15 cellular contexts compared by ENCODE assay signal in the genomic region with DNA sequence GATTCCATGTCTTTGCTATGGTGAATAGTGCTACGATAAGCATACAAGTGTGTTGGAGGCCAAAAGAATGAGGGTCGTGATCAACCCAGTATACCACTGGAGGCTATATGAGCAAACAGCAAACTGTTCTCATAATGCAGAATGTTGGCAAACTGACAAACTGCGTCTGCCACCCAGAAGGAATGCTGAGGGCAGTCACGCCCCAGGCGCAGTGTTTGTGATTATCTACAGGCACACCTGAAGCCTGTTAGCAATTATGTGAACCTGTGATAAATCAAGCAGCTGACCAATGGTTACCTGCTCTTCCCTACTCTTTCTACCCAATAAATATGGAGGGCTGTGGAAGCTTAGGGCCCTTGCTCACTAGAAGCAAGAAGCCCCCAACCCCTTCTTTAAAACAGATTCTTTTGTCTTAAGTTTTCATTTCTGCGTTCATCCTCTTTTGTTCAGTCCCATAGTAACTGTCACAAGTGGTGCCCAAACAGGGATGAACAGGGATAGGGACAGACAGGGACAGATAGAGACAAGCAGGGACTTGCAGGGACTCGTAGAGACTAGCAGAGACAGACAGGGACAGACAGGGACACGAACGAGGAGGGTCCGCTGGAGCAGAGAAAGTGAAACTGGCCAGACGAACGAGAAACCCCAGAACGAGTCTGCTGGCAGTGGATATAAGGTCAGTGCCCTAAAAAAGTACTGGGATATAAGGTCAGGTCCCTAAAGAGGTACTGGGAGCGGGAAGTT. TPM values are rescaled to one million over a fixed set of nuclear protein-coding genes. Genes with fewer than 3 reads are reported as not detected.
A peak's percentile ranks its signal among the peaks of the same experiment; 100 is the strongest.
DNase-seq lines count a peak whose midpoint lies in the region; ATAC-seq, FAIRE-seq and TF ChIP-seq lines count a peak whose summit lies in the region.
"Had no signal": no experiment of that assay in that cellular context is flagged by ENCODE, and none has a peak within 500 bp of the region (broad histone marks: within the 10 kb centered on the region; RNA-seq: fewer than 3 reads in every experiment).

No MANE protein-coding gene starts in this region.

- H3K9me3 ChIP-seq in right cardiac atrium (ENCODE audit: control insufficient read depth, low read length) (no peaks in the 10 kb centered on the region), small intestine (ENCODE audit: control insufficient read depth, low read depth) (no peaks in the 10 kb centered on the region), ovary (no peaks in the 10 kb centered on the region)
- no peaks in the 10 kb centered on the region for H3K9me3 ChIP-seq in effector memory CD4-positive, alpha-beta T cell (ENCODE audit: control insufficient read depth, low read length)
- H3K9me3 ChIP-seq: adrenal gland, SJCRH30 had no signal

- H3K4me3 ChIP-seq in right cardiac atrium (ENCODE audit: low read length) (no peak overlapping the region), small intestine (ENCODE audit: low read depth in 1 of 2, low read length in 2 of 2) (peak overlapping the region in 1 of 2 donors; percentile 5), ovary (no peak overlapping the region), foreskin fibroblast (ENCODE audit: low read depth in 1 of 2, low read length in 2 of 2) (no peak overlapping the region)
- no peak overlapping the region for H3K4me3 ChIP-seq in effector memory CD4-positive, alpha-beta T cell (ENCODE audit: insufficient read depth, low read depth, low read length, poor library complexity, severe bottlenecking)
- H3K4me3 ChIP-seq: adrenal gland, SJCRH30 had no signal

- TF ChIP-seq EP300 in ovary (IDR thresholded peaks at IDR 0.05) = no peak

- no peak for TF ChIP-seq CTCF in ovary (IDR thresholded peaks at IDR 0.05)
- TF ChIP-seq CTCF in foreskin fibroblast (IDR thresholded peaks at IDR 0.05; ENCODE audit: low read depth, low read length) = no peak

- H3K27me3 ChIP-seq in right cardiac atrium (ENCODE audit: control insufficient read depth, insufficient read depth) (no peaks in the 10 kb centered on the region), small intestine (ENCODE audit: control insufficient read depth in 2 of 2, insufficient read depth in 2 of 2, low read length in 2 of 2) (no peaks in the 10 kb centered on the region), ovary (no peaks in the 10 kb centered on the region)
- H3K27me3 ChIP-seq in effector memory CD4-positive, alpha-beta T cell (replicated peaks; ENCODE audit: control insufficient read depth, insufficient read depth, low read length, poor library complexity, severe bottlenecking) = no peaks in the 10 kb centered on the region
- H3K27me3 ChIP-seq: adrenal gland, SJCRH30 had no signal

- no peaks in the 10 kb centered on the region for H3K4me1 ChIP-seq in right cardiac atrium (ENCODE audit: control insufficient read depth, insufficient read depth, low read length)
- peaks cover 0 to 8% of the 10 kb centered on the region in 2 donors for H3K4me1 ChIP-seq in small intestine (ENCODE audit: control insufficient read depth in 2 of 2, insufficient read depth in 1 of 2, low read depth in 1 of 2, low read length in 1 of 2)
- no peaks in the 10 kb centered on the region for H3K4me1 ChIP-seq in effector memory CD4-positive, alpha-beta T cell (ENCODE audit: control insufficient read depth, insufficient read depth, low read length, poor library complexity, severe bottlenecking)
- H3K4me1 ChIP-seq in ovary (ENCODE audit: insufficient read depth) = no peaks in the 10 kb centered on the region
- H3K4me1 ChIP-seq: adrenal gland, SJCRH30 had no signal

- no peak for FAIRE-seq in small intestine (lab: Jason Lieb, UNC)

- peak in 1 of 2 donors; percentile 9 for ATAC-seq in right cardiac atrium
- ATAC-seq: naive thymus-derived CD8-positive, alpha-beta T cell had no signal

- DNase-seq in M059J (ENCODE audit: low read depth) (peak; percentile 20), SW480 (ENCODE audit: low spot score) (peak; percentile 25), right cardiac atrium (no peak), small intestine (peak; percentile 91), ovary (no peak), foreskin fibroblast (no peak)
- no peak for DNase-seq in effector memory CD4-positive, alpha-beta T cell
- DNase-seq: adrenal gland; immature natural killer cell; naive thymus-derived CD8-positive, alpha-beta T cell; NCI-H1048; NCI-H524; SJCRH30; substantia nigra had no signal

- intact Hi-C loops in right cardiac atrium (cut with DNase I) (no loop called here), ovary (cut with DNase I) (no loop called here)

- WGBS in right cardiac atrium = 53% methylated on average over 14 of the region's 14 CpGs
- WGBS in small intestine, 3 donors = 14 to 49% (median 31%) methylated on average over 14 of the region's 14 CpGs
- WGBS in ovary, 3 donors = 57 to 69% (median 61%) methylated on average over 14 of the region's 14 CpGs

- H3K27ac ChIP-seq in right cardiac atrium (ENCODE audit: low read length) (peak overlapping the region; percentile 73), small intestine (ENCODE audit: low read depth in 1 of 2, low read length in 1 of 2) (peak overlapping the region; percentile 71 to 75), ovary (no peak overlapping the region)
- no peak overlapping the region for H3K27ac ChIP-seq in effector memory CD4-positive, alpha-beta T cell (ENCODE audit: insufficient read depth, low read length, poor library complexity, severe bottlenecking)
- H3K27ac ChIP-seq: adrenal gland, SJCRH30, VCaP had no signal

- H3K36me3 ChIP-seq in small intestine (ENCODE audit: control insufficient read depth in 2 of 2, insufficient read depth in 2 of 2, low read length in 2 of 2) = no peaks in the 10 kb centered on the region
- no peaks in the 10 kb centered on the region for H3K36me3 ChIP-seq in effector memory CD4-positive, alpha-beta T cell (ENCODE audit: control insufficient read depth, insufficient read depth, low read length)
- H3K36me3 ChIP-seq in ovary = no peaks in the 10 kb centered on the region
- H3K36me3 ChIP-seq: adrenal gland, SJCRH30 had no signal

- no peak for TF ChIP-seq POLR2A in ovary (IDR thresholded peaks at IDR 0.05)

RNA-seq across cellular contexts. Expression of gene CD300LG, which starts 25.1 kb away (rescaled TPM):
- total RNA-seq in M059J (2014; rRNA removed; shearing (Covaris generic)) = not detected in 2 replicates
- total RNA-seq in right cardiac atrium (10 to 100 TPM in 3 of 4 donors, 1 to 10 TPM in 1; 3.8 to 29.2 (median 10.9) TPM), ovary (1 to 10 TPM in 5 of 7 donors, under 1 TPM in 2; 0.13 to 6.8 (median 1.2) TPM)
- polyA plus RNA-seq in right cardiac atrium (20.8 TPM), small intestine (1 to 10 TPM in 1 of 3 donors, under 1 TPM in 1, not detected in 1; 0.81 to 2.0 TPM), ovary (1 to 10 TPM; 3.4 to 5.6 TPM)
- total RNA-seq: naive thymus-derived CD8-positive, alpha-beta T cell; SJCRH30 had no signal
- polyA plus RNA-seq: immature natural killer cell; naive thymus-derived CD8-positive, alpha-beta T cell had no signal

RNA-seq across cellular contexts. Expression of gene MPP2, which starts 35.2 kb away (rescaled TPM):
- total RNA-seq in M059J (2014; rRNA removed; shearing (Covaris generic)) = 2.5 and 4.4 TPM in 2 replicates
- total RNA-seq in right cardiac atrium = 10 to 100 TPM in 3 of 4 donors, 1 to 10 TPM in 1; 8.7 to 20.7 (median 15.9) TPM
- 8.8 TPM for polyA plus RNA-seq in right cardiac atrium
- 1 to 10 TPM in 1 of 3 donors, under 1 TPM in 1, not detected in 1; 0.27 to 1.8 TPM for polyA plus RNA-seq in small intestine
- 1 to 10 TPM; 3.3 to 6.5 (median 5.6) TPM for total RNA-seq in ovary
- polyA plus RNA-seq in ovary = 1 to 10 TPM; 2.6 to 2.9 TPM

RNA-seq across cellular contexts. Expression of gene MPP3, which starts 39.2 kb away (rescaled TPM):
- total RNA-seq in M059J (2014; rRNA removed; shearing (Covaris generic)) = 5.1 and 5.9 TPM in 2 replicates
- total RNA-seq in right cardiac atrium (10 to 100 TPM; 42.1 to 77.4 (median 61.5) TPM), ovary (10 to 100 TPM in 1 of 7 donors, 1 to 10 TPM in 6; 2.7 to 17.2 (median 4.4) TPM)
- polyA plus RNA-seq in right cardiac atrium (46.1 TPM), small intestine (1 to 10 TPM; 2.2 to 5.4 (median 3.1) TPM), ovary (1 to 10 TPM; 2.7 to 2.9 TPM)
- polyA plus RNA-seq: immature natural killer cell; naive thymus-derived CD8-positive, alpha-beta T cell had no signal

Comparison
In these comparisons a context has a peak if more than half of its experiments do, and no peak if none do; other contexts are left out.
1. DNase-seq: peak in M059J (single experiment), SW480 (single experiment) and small intestine (single experiment); none in right cardiac atrium (0 of 3), effector memory CD4-positive, alpha-beta T cell (0 of 3), ovary (0 of 5) and foreskin fibroblast (0 of 2).
2. H3K27ac ChIP-seq: peak in right cardiac atrium (single experiment) and small intestine (2 of 2); none in effector memory CD4-positive, alpha-beta T cell (single experiment) and ovary (0 of 2).